Comparison of ENCODE assay signal across 17 cellular contexts in the genomic region with DNA sequence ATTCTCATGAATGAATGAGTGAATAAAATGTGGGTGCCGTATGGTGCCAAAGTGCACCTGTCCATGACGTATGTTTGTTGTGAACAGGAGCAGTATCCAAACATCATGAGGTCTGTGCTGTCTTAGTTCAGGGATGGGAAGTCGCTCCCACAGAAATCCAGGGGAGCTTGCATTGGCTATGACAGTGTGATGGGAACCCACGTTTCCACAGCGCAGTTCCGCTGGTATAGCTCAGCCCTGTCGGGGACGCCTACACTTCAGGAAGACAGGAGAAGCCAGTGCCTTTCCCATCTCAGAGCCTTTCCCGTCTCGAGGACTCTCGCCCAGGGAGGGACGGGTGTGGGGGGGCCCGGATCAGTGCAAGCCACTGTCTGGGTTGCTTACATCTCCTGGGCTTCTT.
DNase-seq lines count a peak whose midpoint lies in the region; ATAC-seq and TF ChIP-seq lines count a peak whose summit lies in the region.
"Had no signal": no experiment of that assay in that cellular context is flagged by ENCODE, and none has a peak within 500 bp of the region (broad histone marks: within the 10 kb centered on the region; RNA-seq: fewer than 3 reads in every experiment).

No MANE protein-coding gene starts in this region.

- 61% methylated on average over 12 of the region's 13 CpGs for WGBS in SK-N-SH (ENCODE audit: low lambda C conversion rate)

- H3K4me3 ChIP-seq in osteoblast (ENCODE audit: insufficient read depth, low read length) (no peak overlapping the region), SK-N-SH (ENCODE audit: low read depth in 2 of 2, low read length in 1 of 2) (no peak overlapping the region), H7 (ENCODE audit: insufficient read depth, low read depth, low read length) (no peak overlapping the region)
- H3K4me3 ChIP-seq: GM23248 had no signal

- H3F3A ChIP-seq in SK-N-SH (replicated peaks; ENCODE audit: insufficient read depth), result no peaks in the 10 kb centered on the region

- POLR2A ChIA-PET in SK-N-SH (lab: Yijun Ruan, JAX), result no interaction called here

- H2AFZ ChIP-seq in osteoblast (ENCODE audit: low read length), result no peak overlapping the region
- H2AFZ ChIP-seq in SK-N-SH (ENCODE audit: low read depth), result no peak overlapping the region
- H2AFZ ChIP-seq: GM23248 had no signal

- H3K9ac ChIP-seq in SK-N-SH, result no peak overlapping the region
- H3K9ac ChIP-seq: GM23248 had no signal

- TF ChIP-seq CTCF in VCaP (conservative IDR thresholded peaks at IDR 0.05) (no peak), osteoblast (IDR thresholded peaks at IDR 0.05; ENCODE audit: extremely low read depth, low read depth, low read length) (no peak), SK-N-SH (IDR thresholded peaks at IDR 0.05) (no peak)

- H3K9me3 ChIP-seq in osteoblast (ENCODE audit: low read depth, low read length), result no peaks in the 10 kb centered on the region
- H3K9me3 ChIP-seq in SK-N-SH, result no peaks in the 10 kb centered on the region

- H3K4me2 ChIP-seq in osteoblast (ENCODE audit: insufficient read depth, low read length) (no peak overlapping the region), SK-N-SH (no peak overlapping the region)

- TF ChIP-seq EP300 in SK-N-SH (IDR thresholded peaks at IDR 0.05; ENCODE audit: borderline replicate concordance in 1 of 2, low read depth in 1 of 2, low read length in 1 of 2), result no peak

- H3K27ac ChIP-seq in VCaP, result peak overlapping the region; percentile 73
- H3K27ac ChIP-seq in osteoblast (ENCODE audit: low read depth, low read length), result no peak overlapping the region
- H3K27ac ChIP-seq in SK-N-SH (ENCODE audit: low read depth in 2 of 2, low read length in 1 of 2), result no peak overlapping the region
- H3K27ac ChIP-seq: GM23248 had no signal

- CTCF ChIA-PET in SK-N-SH (lab: Yijun Ruan, JAX), result no interaction called here

- peak; percentile 31 for ATAC-seq in stimulated activated naive CD8-positive, alpha-beta T cell treated with anti-CD3 and anti-CD28 coated beads, Interleukin-15, amount 100 ng/mL, for 72 hours
- ATAC-seq in stimulated activated naive CD8-positive, alpha-beta T cell treated with anti-CD3 and anti-CD28 coated beads, Interleukin-15, Interleukin-2, amounts not matched to agents 100 U/mL and 50 U/mL, for 24 hours, result no peak

- peaks cover 4% of the 10 kb centered on the region for H3K27me3 ChIP-seq in osteoblast (ENCODE audit: insufficient read depth, low read length)
- H3K27me3 ChIP-seq in SK-N-SH (ENCODE audit: insufficient read depth), result no peaks in the 10 kb centered on the region
- no peaks in the 10 kb centered on the region for H3K27me3 ChIP-seq in H7 (ENCODE audit: control insufficient read depth, insufficient read depth, low read length)

- peaks cover 19% of the 10 kb centered on the region for H3K27me3 Mint-ChIP-seq in stimulated activated naive CD8-positive, alpha-beta T cell treated with anti-CD3 and anti-CD28 coated beads, Interleukin-15, amount 100 ng/mL, for 72 hours
- H3K27me3 Mint-ChIP-seq: CD8-positive, alpha-beta memory T cell had no signal

- peaks cover 0 to 3% of the 10 kb centered on the region in 2 donors for H3K9me3 Mint-ChIP-seq in stimulated activated naive CD8-positive, alpha-beta T cell treated with anti-CD3 and anti-CD28 coated beads, Interleukin-15, amount 100 ng/mL, for 72 hours

- no peaks in the 10 kb centered on the region for H3K4me1 Mint-ChIP-seq in stimulated activated naive CD8-positive, alpha-beta T cell treated with anti-CD3 and anti-CD28 coated beads, Interleukin-15, amount 100 ng/mL, for 72 hours
- H3K4me1 Mint-ChIP-seq: CD4-positive, CD25-positive, alpha-beta regulatory T cell; CD8-positive, alpha-beta memory T cell had no signal

- H3K79me2 ChIP-seq in osteoblast (ENCODE audit: insufficient read depth, low read length) (no peaks in the 10 kb centered on the region), SK-N-SH (ENCODE audit: insufficient read depth) (no peaks in the 10 kb centered on the region)

- H3K27ac Mint-ChIP-seq in stimulated activated naive CD8-positive, alpha-beta T cell treated with anti-CD3 and anti-CD28 coated beads, Interleukin-15, amount 100 ng/mL, for 72 hours, result no peak overlapping the region
- H3K27ac Mint-ChIP-seq: CD4-positive, CD25-positive, alpha-beta regulatory T cell had no signal

- no peak overlapping the region for H3K4me3 Mint-ChIP-seq in stimulated activated naive CD8-positive, alpha-beta T cell treated with anti-CD3 and anti-CD28 coated beads, Interleukin-15, amount 100 ng/mL, for 72 hours
- H3K4me3 Mint-ChIP-seq: CD4-positive, CD25-positive, alpha-beta regulatory T cell; CD8-positive, alpha-beta memory T cell had no signal

- TF ChIP-seq RAD21 in SK-N-SH (IDR thresholded peaks at IDR 0.05; ENCODE audit: low read length), result no peak

- H3K36me3 ChIP-seq in osteoblast (ENCODE audit: insufficient read depth, low read length) (no peaks in the 10 kb centered on the region), SK-N-SH (replicated peaks in 1 of 2; ENCODE audit: control insufficient read depth in 1 of 2, insufficient read depth in 2 of 2, low read length in 1 of 2) (no peaks in the 10 kb centered on the region), H7 (replicated peaks; ENCODE audit: control insufficient read depth, insufficient read depth, low read length) (no peaks in the 10 kb centered on the region)

- H3K4me1 ChIP-seq in osteoblast (ENCODE audit: insufficient read depth, low read length) (no peaks in the 10 kb centered on the region), SK-N-SH (ENCODE audit: control insufficient read depth in 1 of 2, insufficient read depth in 2 of 2, low read depth in 1 of 2, low read length in 1 of 2) (peaks cover 0 to 22% of the 10 kb centered on the region in 2 experiments; a peak in 2 of 4 replicates)

- no peaks in the 10 kb centered on the region for H3K9me2 ChIP-seq in SK-N-SH

- no peak for DNase-seq in stimulated activated naive CD8-positive, alpha-beta T cell treated with anti-CD3 and anti-CD28 coated beads, Interleukin-15, amount 100 ng/mL, for 72 hours
- DNase-seq in stimulated activated naive CD8-positive, alpha-beta T cell treated with anti-CD3 and anti-CD28 coated beads, Interleukin-15, Interleukin-2, amounts not matched to agents 100 U/mL and 50 U/mL, for 24 hours, result no peak
- DNase-seq in osteoblast (ENCODE audit: insufficient read length, low spot score, missing footprints) (peak; percentile 26), NCI-H1417 treated with DMSO at 0.1 percent for 48 hours (lab: John Stamatoyannopoulos, UW) (no peak), OCI-M1 (lab: John Stamatoyannopoulos, UW) (no peak), SK-N-SH (no peak), H7 (no peak)
- DNase-seq: 8988T; C1 segment of cervical spinal cord; CD4-positive, CD25-positive, alpha-beta regulatory T cell; CD8-positive, alpha-beta memory T cell; COR-L47; DMS79; GDM1; GM23248; HCEC 1CT had no signal

- H4K20me1 ChIP-seq in osteoblast (ENCODE audit: insufficient read depth, low read length) (no peaks in the 10 kb centered on the region), SK-N-SH (ENCODE audit: insufficient read depth) (no peaks in the 10 kb centered on the region)

TF ChIP-seq in SK-N-SH, 30 proteins besides CTCF, POLR2A, EP300 and RAD21 (continues in another document):
- TF ChIP-seq ZBTB33 (IDR thresholded peaks at IDR 0.05; ENCODE audit: borderline replicate concordance, low read depth) (no peak), TAF1 (IDR thresholded peaks at IDR 0.05; ENCODE audit: borderline replicate concordance, low read depth, low read length) (no peak), TEAD4 (IDR thresholded peaks at IDR 0.05; ENCODE audit: borderline replicate concordance, insufficient read depth) (no peak), RXRA (IDR thresholded peaks at IDR 0.05; ENCODE audit: borderline replicate concordance, low read depth) (no peak), GATA2 (CRISPR knock-in tag; IDR thresholded peaks at IDR 0.05) (no peak), POLR2AphosphoS5 (IDR thresholded peaks at IDR 0.05; ENCODE audit: low read depth, low read length) (no peak), TCF12 (IDR thresholded peaks at IDR 0.05) (no peak)
- TF ChIP-seq, protein P1, sequence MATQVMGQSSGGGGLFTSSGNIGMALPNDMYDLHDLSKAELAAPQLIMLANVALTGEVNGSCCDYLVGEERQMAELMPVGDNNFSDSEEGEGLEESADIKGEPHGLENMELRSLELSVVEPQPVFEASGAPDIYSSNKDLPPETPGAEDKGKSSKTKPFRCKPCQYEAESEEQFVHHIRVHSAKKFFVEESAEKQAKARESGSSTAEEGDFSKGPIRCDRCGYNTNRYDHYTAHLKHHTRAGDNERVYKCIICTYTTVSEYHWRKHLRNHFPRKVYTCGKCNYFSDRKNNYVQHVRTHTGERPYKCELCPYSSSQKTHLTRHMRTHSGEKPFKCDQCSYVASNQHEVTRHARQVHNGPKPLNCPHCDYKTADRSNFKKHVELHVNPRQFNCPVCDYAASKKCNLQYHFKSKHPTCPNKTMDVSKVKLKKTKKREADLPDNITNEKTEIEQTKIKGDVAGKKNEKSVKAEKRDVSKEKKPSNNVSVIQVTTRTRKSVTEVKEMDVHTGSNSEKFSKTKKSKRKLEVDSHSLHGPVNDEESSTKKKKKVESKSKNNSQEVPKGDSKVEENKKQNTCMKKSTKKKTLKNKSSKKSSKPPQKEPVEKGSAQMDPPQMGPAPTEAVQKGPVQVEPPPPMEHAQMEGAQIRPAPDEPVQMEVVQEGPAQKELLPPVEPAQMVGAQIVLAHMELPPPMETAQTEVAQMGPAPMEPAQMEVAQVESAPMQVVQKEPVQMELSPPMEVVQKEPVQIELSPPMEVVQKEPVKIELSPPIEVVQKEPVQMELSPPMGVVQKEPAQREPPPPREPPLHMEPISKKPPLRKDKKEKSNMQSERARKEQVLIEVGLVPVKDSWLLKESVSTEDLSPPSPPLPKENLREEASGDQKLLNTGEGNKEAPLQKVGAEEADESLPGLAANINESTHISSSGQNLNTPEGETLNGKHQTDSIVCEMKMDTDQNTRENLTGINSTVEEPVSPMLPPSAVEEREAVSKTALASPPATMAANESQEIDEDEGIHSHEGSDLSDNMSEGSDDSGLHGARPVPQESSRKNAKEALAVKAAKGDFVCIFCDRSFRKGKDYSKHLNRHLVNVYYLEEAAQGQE (IDR thresholded peaks at IDR 0.05; ENCODE audit: low read depth, low read length), result no peak
